Comparison of ENCODE assay signal across 17 cellular contexts in the genomic region with DNA sequence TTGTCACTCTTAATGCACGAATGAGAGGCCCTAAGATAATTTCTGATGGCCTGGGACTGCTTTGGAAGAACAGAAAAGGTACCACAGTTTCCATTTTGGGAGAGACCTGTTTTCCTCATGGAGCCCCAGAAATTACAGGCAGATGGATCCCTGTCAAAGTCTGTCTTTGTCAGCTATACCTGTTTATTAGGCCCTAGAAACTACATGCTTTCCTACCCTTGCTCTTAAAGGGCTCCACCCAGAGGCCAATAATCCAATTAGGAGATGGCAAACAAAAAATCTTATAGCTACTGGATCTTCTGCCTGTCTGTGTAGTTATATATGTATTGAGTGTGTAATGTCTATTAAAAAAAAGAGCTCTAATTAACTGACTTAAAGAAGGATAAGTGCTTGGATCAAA.
DNase-seq lines count a peak whose midpoint lies in the region; ATAC-seq and TF ChIP-seq lines count a peak whose summit lies in the region.
"Had no signal": no experiment of that assay in that cellular context is flagged by ENCODE, and none has a peak within 500 bp of the region (broad histone marks: within the 10 kb centered on the region; RNA-seq: fewer than 3 reads in every experiment).

No MANE protein-coding gene starts in this region.

- H3K27ac ChIP-seq in HEK293 (ENCODE audit: extremely low read depth, low read depth, low read length), result no peak overlapping the region
- H3K27ac ChIP-seq in OCI-LY3 (ENCODE audit: low read length), result no peak overlapping the region
- H3K27ac ChIP-seq in CD4-positive, alpha-beta T cell (ENCODE audit: low read depth, low read length), result no peak overlapping the region

- H3K27me3 ChIP-seq in OCI-LY3 (ENCODE audit: low read depth, low read length), result no peaks in the 10 kb centered on the region
- H3K27me3 ChIP-seq in CD4-positive, alpha-beta T cell (ENCODE audit: control insufficient read depth, insufficient read depth, low read length), result no peaks in the 10 kb centered on the region

- H3K4me3 ChIP-seq in HEK293 (ENCODE audit: low read depth, low read length) (no peak overlapping the region), OCI-LY3 (ENCODE audit: low read length) (no peak overlapping the region)

- intact Hi-C loops in CD4-positive, alpha-beta T cell (cut with DNase I, micrococcal nuclease), result no loop called here

- peaks cover 15% of the 10 kb centered on the region for H3K4me1 Mint-ChIP-seq in CD4-positive, alpha-beta T cell (ENCODE audit: low read depth)

- H3K9me3 ChIP-seq in HEK293 (ENCODE audit: control insufficient read depth, insufficient read depth, low read depth, low read length) (no peaks in the 10 kb centered on the region), OCI-LY3 (ENCODE audit: insufficient read depth, low read length) (peaks cover 5% of the 10 kb centered on the region; the same call in 1 of the 2 replicates)
- H3K9me3 ChIP-seq in CD4-positive, alpha-beta T cell (ENCODE audit: control insufficient read depth, low read length), result no peaks in the 10 kb centered on the region

- no peak overlapping the region for H3K4me2 ChIP-seq in OCI-LY3 (ENCODE audit: low read length)

- TF ChIP-seq CTCF in HEK293 (tag by site-specific recombination; IDR thresholded peaks at IDR 0.05), result no peak
- TF ChIP-seq CTCF in OCI-LY3 (IDR thresholded peaks at IDR 0.05; ENCODE audit: low read depth, low read length), result peak; percentile 21; the same call in 1 of the 2 replicates
- TF ChIP-seq CTCF in CD4-positive, alpha-beta T cell (IDR thresholded peaks at IDR 0.05), result no peak

- H3K4me3 Mint-ChIP-seq in CD4-positive, alpha-beta T cell, result no peak overlapping the region
- H3K4me3 Mint-ChIP-seq: T-helper 1 cell treated with Interleukin-12 subunit alpha and Interleukin-12 subunit beta and Interleukin-4 antibody, amounts not matched to agents 30 μg/mL and 1 μg/mL, for 36 hours had no signal

- TF ChIP-seq POLR2A in erythroblast (IDR thresholded peaks at IDR 0.05; ENCODE audit: low read length), result no peak

- ATAC-seq in HG03521 (IDR thresholded peaks at IDR 0.05; ENCODE audit: unreplicated experiment), result no peak
- ATAC-seq in CD4-positive, alpha-beta T cell (ENCODE audit: poor library complexity), result no peak

- peaks cover 6% of the 10 kb centered on the region for H3K9me3 Mint-ChIP-seq in CD4-positive, alpha-beta T cell

- POLR2A ChIA-PET in HEK293 (lab: Yijun Ruan, JAX), result no interaction called here
- POLR2A ChIA-PET in CD4-positive, alpha-beta T cell (lab: Charles Lee), result no interaction called here

- CTCF ChIA-PET in HEK293 (lab: Yijun Ruan, JAX), result interaction anchor here (1.2 kb wide), 1 partner anchor 22 kb away, joined by 5 read pairs; no protein-coding TSS in a partner anchor
- CTCF ChIA-PET in CD4-positive, alpha-beta T cell (lab: Charles Lee), result no interaction called here

- H3K36me3 ChIP-seq in HEK293 (ENCODE audit: control insufficient read depth in 2 of 2, insufficient read depth in 1 of 2, low read length in 2 of 2) (no peaks in the 10 kb centered on the region), OCI-LY3 (replicated peaks; ENCODE audit: low read depth, low read length) (no peaks in the 10 kb centered on the region)

- H2AFZ ChIP-seq in OCI-LY3 (ENCODE audit: low read depth, low read length), result no peak overlapping the region

- H3K36me3 Mint-ChIP-seq in CD4-positive, alpha-beta T cell (ENCODE audit: low read depth), result peaks cover 42% of the 10 kb centered on the region

- H4K20me1 ChIP-seq in OCI-LY3 (ENCODE audit: insufficient read depth, low read length), result no peaks in the 10 kb centered on the region

- no peaks in the 10 kb centered on the region for H3K79me2 ChIP-seq in OCI-LY3 (ENCODE audit: low read length)

- no peak overlapping the region for H3K27ac Mint-ChIP-seq in CD4-positive, alpha-beta T cell
- H3K27ac Mint-ChIP-seq: T-helper 1 cell treated with Interleukin-12 subunit alpha and Interleukin-12 subunit beta and Interleukin-4 antibody, amounts not matched to agents 30 μg/mL and 1 μg/mL, for 36 hours had no signal

- no peaks in the 10 kb centered on the region for H3K4me1 ChIP-seq in HEK293 (ENCODE audit: control insufficient read depth, insufficient read depth, low read length)
- no peaks in the 10 kb centered on the region for H3K4me1 ChIP-seq in OCI-LY3 (ENCODE audit: low read length)

- DNase-seq in CMK (ENCODE audit: low read depth), result peak; percentile 43
- DNase-seq in erythroblast (lab: John Stamatoyannopoulos, UW), result peak; percentile 1 to 4
- DNase-seq in HT-29 (ENCODE audit: low spot score), result no peak
- no peak for DNase-seq in T1000 (lab: John Stamatoyannopoulos, UW)
- DNase-seq in CD4-positive, alpha-beta T cell, result no peak
- DNase-seq: DMS79 treated with DMSO at 0.1 percent for 48 hours, GDM1, IMR-90, MV-4-11, NCI-H1436 treated with DMSO at 0.1 percent for 48 hours, NCI-H2029 treated with DMSO at 0.1 percent for 48 hours, NCI-H510A treated with DMSO at 0.1 percent for 48 hours, SHP77 had no signal

- H3K27me3 Mint-ChIP-seq in CD4-positive, alpha-beta T cell, result no peaks in the 10 kb centered on the region

- H3K9ac ChIP-seq in OCI-LY3 (ENCODE audit: low read length), result no peak overlapping the region

TF ChIP-seq in HEK293, 187 proteins besides CTCF, POLR2A, EP300 and RAD21:
- no peak for TF ChIP-seq ZNF223 (tag by site-specific recombination; IDR thresholded peaks at IDR 0.05)
- TF ChIP-seq SETDB1 (IDR thresholded peaks at IDR 0.05; ENCODE audit: insufficient read length, low read length), result peak; percentile 88
- no peak for TF ChIP-seq ZNF311 (tag by site-specific recombination; IDR thresholded peaks at IDR 0.05; ENCODE audit: borderline replicate concordance)
- TF ChIP-seq ZNF776 (tag by site-specific recombination; IDR thresholded peaks at IDR 0.05; ENCODE audit: borderline replicate concordance), result no peak
- peak; percentile 22; the same call in 1 of the 2 replicates for TF ChIP-seq TRIM28 (IDR thresholded peaks at IDR 0.05; ENCODE audit: borderline replicate concordance, low read length)
- no peak for TF ChIP-seq ZNF473 (tag by site-specific recombination; IDR thresholded peaks at IDR 0.05)
- TF ChIP-seq KLF9 (tag by site-specific recombination; IDR thresholded peaks at IDR 0.05; ENCODE audit: low read depth), result no peak

Comparison
In these comparisons a context has a peak if more than half of its experiments do, and no peak if none do; other contexts are left out.
1. DNase-seq: peak in CMK (single experiment) and erythroblast (2 of 2); none in HT-29 (single experiment), T1000 (single experiment) and CD4-positive, alpha-beta T cell (0 of 10).